In genomic region chr2:6228251-6228650, GRCh38 we compare ENCODE assay signal across 8 cellular contexts.
"Had no signal": no experiment of that assay in that cellular context is flagged by ENCODE, and none has a peak within 500 bp of the region (broad histone marks: within the 10 kb centered on the region; RNA-seq: fewer than 3 reads in every experiment).

No MANE protein-coding gene starts in this region.

- H3K4me3 ChIP-seq: GM12878 had no signal

- ATAC-seq: GM12878 had no signal

- FAIRE-seq: G401.6, GM12878, GM12891, GM12892, GM18507, GM19239 had no signal

- DNase-seq: GDM1, GF-D8 had no signal
